In the genomic region with DNA sequence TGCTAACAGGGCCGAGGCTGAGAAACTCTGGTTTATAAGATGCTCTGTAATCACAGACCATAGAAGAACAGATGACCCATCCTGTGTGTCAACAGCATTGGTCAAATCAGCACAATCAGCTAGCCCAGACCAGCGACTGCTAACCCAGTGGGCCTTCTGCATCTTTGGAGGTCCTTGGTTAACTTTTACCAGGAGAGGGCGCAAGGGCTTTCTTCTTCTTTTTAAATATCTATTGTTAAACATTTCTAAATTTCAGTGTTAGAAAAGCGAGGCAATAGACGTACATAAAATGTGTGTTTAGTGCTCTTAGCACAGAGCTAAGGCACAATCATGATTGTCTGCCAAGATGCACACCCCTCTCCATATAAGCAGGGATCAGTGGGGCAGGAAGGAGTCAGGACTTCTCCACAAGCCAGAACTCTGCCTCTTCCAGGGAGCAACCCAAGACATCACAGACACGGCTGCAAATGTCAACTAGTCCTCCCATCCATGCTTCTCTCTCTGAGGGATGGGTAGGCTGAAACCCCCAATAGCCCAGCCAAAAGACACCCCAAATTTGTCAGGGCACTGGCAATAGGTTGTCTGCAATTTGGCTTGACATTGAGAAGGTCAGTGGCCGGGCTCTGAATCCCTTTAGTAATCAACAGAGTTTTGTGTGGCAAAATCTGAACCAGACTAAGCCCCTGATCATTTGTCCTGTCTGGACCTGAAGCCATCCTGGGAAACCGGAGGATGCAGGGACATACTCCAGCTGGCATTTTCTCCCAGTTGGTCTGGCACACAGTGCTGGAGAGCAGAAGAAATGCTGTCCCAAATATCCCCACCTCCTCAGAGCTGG, we compare ENCODE assay signal across 8 cellular contexts.
DNase-seq lines count a peak whose midpoint lies in the region; ATAC-seq and TF ChIP-seq lines count a peak whose summit lies in the region.

No MANE protein-coding gene starts in this region.

- H3K27me3 ChIP-seq in BE2C (no peaks in the 10 kb centered on the region), stomach smooth muscle (ENCODE audit: control insufficient read depth in 1 of 2, insufficient read depth in 2 of 2, low read length in 2 of 2) (no peaks in the 10 kb centered on the region)

- H3K27ac ChIP-seq in stomach smooth muscle (ENCODE audit: low read length): peak overlapping the region; percentile 6

- ATAC-seq in GM19043 (IDR thresholded peaks at IDR 0.05; ENCODE audit: low read depth, unreplicated experiment) (peak; percentile 52), GM18870 (IDR thresholded peaks at IDR 0.05; ENCODE audit: unreplicated experiment) (no peak)

- DNase-seq in BE2C: peak; percentile 16
- DNase-seq in NCI-H1092 treated with DMSO at 0.1 percent for 48 hours (lab: John Stamatoyannopoulos, UW): peak; percentile 63
- peak; percentile 55 for DNase-seq in activated CD4-positive, alpha-beta T cell treated with anti-CD3 and anti-CD28 coated beads, Interleukin-2, amount 50 U/mL, for 1 hour
- DNase-seq in effector CD8-positive, alpha-beta T cell (lab: John Stamatoyannopoulos, UW): peak; percentile 32
- peak; percentile 55 for DNase-seq in midbrain (lab: John Stamatoyannopoulos, UW)

- peak overlapping the region in 1 of 2 donors; percentile 21 for H3K9ac ChIP-seq in stomach smooth muscle (ENCODE audit: low read length in 2 of 2)

- no peaks in the 10 kb centered on the region for H3K9me3 ChIP-seq in BE2C
- no peaks in the 10 kb centered on the region for H3K9me3 ChIP-seq in stomach smooth muscle (ENCODE audit: control insufficient read depth in 2 of 2, low read length in 2 of 2)

- no peaks in the 10 kb centered on the region for H3K36me3 ChIP-seq in BE2C
- H3K36me3 ChIP-seq in stomach smooth muscle (ENCODE audit: control insufficient read depth in 2 of 2, insufficient read depth in 2 of 2, low read length in 2 of 2): no peaks in the 10 kb centered on the region

- TF ChIP-seq CTCF in BE2C (IDR thresholded peaks at IDR 0.05; ENCODE audit: low read depth, low read length): peak; percentile 38

- H3K4me1 ChIP-seq in BE2C: no peaks in the 10 kb centered on the region
- H3K4me1 ChIP-seq in stomach smooth muscle (ENCODE audit: control insufficient read depth, insufficient read depth, low read length): peaks cover 16% of the 10 kb centered on the region

- H3K4me3 ChIP-seq in BE2C (ENCODE audit: low read depth, low read length) (no peak overlapping the region), stomach smooth muscle (ENCODE audit: low read length in 2 of 2) (peak overlapping the region in 1 of 2 donors; percentile 29)
